1 cellular context compared by ENCODE assay signal in genomic region chr3:153688541-153689120, GRCh38.
TF ChIP-seq lines count a peak whose summit lies in the region.

No MANE protein-coding gene starts in this region.

TF ChIP-seq in GM23338, 12 proteins besides CTCF, POLR2A, EP300 and RAD21 (continued from another document):
- no peak for TF ChIP-seq REST (IDR thresholded peaks at IDR 0.05; ENCODE audit: unreplicated experiment)
- no peak for TF ChIP-seq NANOG (IDR thresholded peaks at IDR 0.05; ENCODE audit: borderline replicate concordance)
- no peak for TF ChIP-seq STAT1 (IDR thresholded peaks at IDR 0.05; ENCODE audit: unreplicated experiment)
- no peak for TF ChIP-seq ZNF462 (CRISPR knock-in tag; IDR thresholded peaks at IDR 0.05)
- no peak for TF ChIP-seq ETS1 (IDR thresholded peaks at IDR 0.05)
